In genomic region chr1:160794396-160794795, GRCh38 we compare ENCODE assay signal across 20 cellular contexts. TPM values are rescaled to one million over a fixed set of nuclear protein-coding genes. Genes with fewer than 3 reads are reported as not detected.
"Had no signal": no experiment of that assay in that cellular context is flagged by ENCODE, and none has a peak within 500 bp of the region (broad histone marks: within the 10 kb centered on the region; RNA-seq: fewer than 3 reads in every experiment).

No MANE protein-coding gene starts in this region.

- H3K36me3 ChIP-seq: esophagus muscularis mucosa, right atrium auricular region, thoracic aorta, upper lobe of right lung had no signal

- H3K4me3 ChIP-seq: esophagus muscularis mucosa, right atrium auricular region, skin epidermis, thoracic aorta, upper lobe of right lung had no signal

- H3K27ac Mint-ChIP-seq: activated CD4-positive, alpha-beta T cell treated with anti-CD3 and anti-CD28 coated beads, Interleukin-2, amount 10 ng/mL, durations not matched to agents 24 days and 14 days; brain; nephron progenitor cell; T-helper 1 cell treated with Interleukin-12 subunit alpha and Interleukin-12 subunit beta and Interleukin-4 antibody, amounts not matched to agents 30 μg/mL and 1 μg/mL, for 36 hours; WTC11 had no signal

- H3K9me3 ChIP-seq: right atrium auricular region, thoracic aorta, upper lobe of right lung had no signal

- H3K4me1 Mint-ChIP-seq: brain, nephron progenitor cell, WTC11 had no signal

- H3K4me1 ChIP-seq: esophagus muscularis mucosa, right atrium auricular region, upper lobe of right lung had no signal

- H3K27ac ChIP-seq: esophagus muscularis mucosa, right atrium auricular region, thoracic aorta, upper lobe of right lung had no signal

- H3K27me3 ChIP-seq: esophagus muscularis mucosa, right atrium auricular region, upper lobe of right lung had no signal

- H3K27me3 Mint-ChIP-seq: activated CD4-positive, alpha-beta T cell treated with anti-CD3 and anti-CD28 coated beads, Interleukin-2, amount 10 ng/mL, durations not matched to agents 24 days and 14 days had no signal

- H3K9me3 Mint-ChIP-seq: activated CD4-positive, alpha-beta T cell treated with anti-CD3 and anti-CD28 coated beads, Interleukin-2, amount 10 ng/mL, durations not matched to agents 24 days and 14 days; brain; nephron progenitor cell; T-helper 1 cell treated with Interleukin-12 subunit alpha and Interleukin-12 subunit beta and Interleukin-4 antibody, amounts not matched to agents 30 μg/mL and 1 μg/mL, for 36 hours had no signal

- ATAC-seq: upper lobe of right lung, WTC11 had no signal

- H3K4me3 Mint-ChIP-seq: activated CD4-positive, alpha-beta T cell treated with anti-CD3 and anti-CD28 coated beads, Interleukin-2, amount 10 ng/mL, durations not matched to agents 24 days and 14 days; brain; nephron progenitor cell; T-helper 1 cell treated with Interleukin-12 subunit alpha and Interleukin-12 subunit beta and Interleukin-4 antibody, amounts not matched to agents 30 μg/mL and 1 μg/mL, for 36 hours; WTC11 had no signal

- DNase-seq: activated CD4-positive, alpha-beta T cell treated with anti-CD3 and anti-CD28 coated beads, Interleukin-2, amount 10 ng/mL, durations not matched to agents 24 days and 14 days; activated naive CD4-positive, alpha-beta T cell; activated T-cell treated with anti-CD3 and anti-CD28 coated beads for 4 hours; amygdala; central memory CD4-positive, alpha-beta T cell; cortex of kidney; effector CD4-positive, alpha-beta T cell; mesendoderm; nephron progenitor cell; occipital lobe; stimulated activated CD4-positive, alpha-beta T cell treated with anti-CD3 and anti-CD28 coated beads, Interleukin-15, amount 100 ng/mL, for 24 hours; stimulated activated CD4-positive, alpha-beta T cell treated with anti-CD3 and anti-CD28 coated beads, Interleukin-4, amount 100 ng/mL, for 1 hour; upper lobe of right lung had no signal

- H3K36me3 Mint-ChIP-seq: brain, WTC11 had no signal

RNA-seq across cellular contexts. Expression of gene LY9, which starts 1.6 kb away (rescaled TPM):
- total RNA-seq: occipital lobe, WTC11 had no signal

RNA-seq across cellular contexts. Expression of gene SLAMF7, which starts 55.3 kb away (rescaled TPM):
- total RNA-seq: occipital lobe had no signal
